In the genomic region with DNA sequence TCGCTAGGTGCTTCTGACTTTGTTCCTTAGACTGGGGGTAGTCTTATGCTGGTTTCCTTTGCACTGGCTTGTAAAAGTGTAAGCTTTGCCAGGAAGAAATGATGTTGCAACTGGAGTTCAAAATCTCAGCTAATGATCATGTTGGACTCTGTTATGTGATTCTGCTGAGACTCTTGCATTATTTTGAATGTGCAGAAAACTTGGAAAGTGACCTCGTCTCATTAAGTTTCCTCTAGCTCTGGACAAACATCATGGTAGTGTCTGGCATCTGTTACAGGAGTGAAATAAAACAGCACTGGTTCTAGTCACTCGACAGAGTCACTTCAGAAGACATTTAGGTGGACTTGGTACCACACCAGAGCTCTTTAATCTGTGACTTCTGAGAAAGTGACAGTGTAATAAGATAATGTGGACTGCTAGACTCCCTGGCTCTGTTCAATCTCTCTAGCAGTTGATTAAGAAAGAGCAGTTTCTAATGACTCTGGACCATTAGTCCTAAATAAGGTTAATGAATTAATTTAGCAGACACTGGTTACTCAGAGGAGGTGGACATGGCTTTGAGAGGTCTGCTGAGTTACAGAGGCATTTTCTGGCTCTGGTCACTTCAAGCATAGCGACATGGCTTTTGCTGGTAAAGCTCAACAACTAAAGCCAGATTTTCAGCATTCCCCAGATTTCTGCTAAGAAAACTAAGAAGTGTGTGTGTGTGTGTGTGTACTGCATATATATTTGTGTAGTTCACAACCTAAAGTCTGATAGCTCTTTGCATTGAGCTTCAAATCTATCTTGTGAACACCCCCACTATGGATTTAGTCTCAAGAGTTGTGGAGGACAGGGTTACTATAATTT, we compare ENCODE assay signal across 9 cellular contexts. TPM values are rescaled to one million over a fixed set of nuclear protein-coding genes. Genes with fewer than 3 reads are reported as not detected.
DNase-seq lines count a peak whose midpoint lies in the region; ATAC-seq and TF ChIP-seq lines count a peak whose summit lies in the region.
"Had no signal": no experiment of that assay in that cellular context is flagged by ENCODE, and none has a peak within 500 bp of the region (broad histone marks: within the 10 kb centered on the region; RNA-seq: fewer than 3 reads in every experiment).

No MANE protein-coding gene starts in this region.

- peak overlapping the region; percentile 90 for H3K4me3 Mint-ChIP-seq in type B pancreatic cell

- H3K9me3 Mint-ChIP-seq in type B pancreatic cell = no peaks in the 10 kb centered on the region
- H3K9me3 Mint-ChIP-seq: activated naive CD4-positive, alpha-beta T cell treated with anti-CD3 and anti-CD28 coated beads, Interleukin-2, amount 50 U/mL, for 24 hours had no signal

- TF ChIP-seq CTCF in dorsolateral prefrontal cortex (IDR thresholded peaks at IDR 0.05 in 54 of 56, conservative IDR thresholded peaks at IDR 0.05 in 2 of 56; ENCODE audit: low read depth in 1 of 56, partially characterized antibody in 56 of 56) = no peak
- no peak for TF ChIP-seq CTCF in type B pancreatic cell (conservative IDR thresholded peaks at IDR 0.05)

- DNase-seq in DMS53 (lab: John Stamatoyannopoulos, UW) = peak; percentile 43
- no peak for DNase-seq in DMS53 treated with DMSO at 0.1 percent for 48 hours (lab: John Stamatoyannopoulos, UW; ENCODE audit: unreplicated experiment)
- no peak for DNase-seq in dorsolateral prefrontal cortex
- DNase-seq in lung microvascular endothelial cell (ENCODE audit: low read depth in 2 of 2) = peak; percentile 13 to 23
- DNase-seq in type B pancreatic cell (ENCODE audit: extremely low spot score, unreplicated experiment) = no peak
- DNase-seq in iPS-NIHi7 (ENCODE audit: extremely low spot score) = no peak

- peaks cover 41% of the 10 kb centered on the region for H3K4me1 Mint-ChIP-seq in type B pancreatic cell (ENCODE audit: unreplicated experiment)

- peaks cover 29% of the 10 kb centered on the region for H3K36me3 Mint-ChIP-seq in type B pancreatic cell
- H3K36me3 Mint-ChIP-seq: activated naive CD4-positive, alpha-beta T cell treated with anti-CD3 and anti-CD28 coated beads, Interleukin-2, amount 50 U/mL, for 24 hours had no signal

- intact Hi-C loops in dorsolateral prefrontal cortex (cut with DNase I) = loop anchor here (5.0 to 10.0 kb wide), 5 partner anchors 138 to 1305 kb away; no protein-coding TSS in a partner anchor

- ATAC-seq in GM21447 (IDR thresholded peaks at IDR 0.05; ENCODE audit: unreplicated experiment) (no peak), GM21526 (IDR thresholded peaks at IDR 0.05; ENCODE audit: low FRiP score, unreplicated experiment) (no peak)

- H3K27ac Mint-ChIP-seq in type B pancreatic cell = peak overlapping the region; percentile 77
- H3K27ac Mint-ChIP-seq: activated naive CD4-positive, alpha-beta T cell treated with anti-CD3 and anti-CD28 coated beads, Interleukin-2, amount 50 U/mL, for 24 hours had no signal

- H3K27me3 Mint-ChIP-seq in type B pancreatic cell = peaks cover 5% of the 10 kb centered on the region

- H3K27ac ChIP-seq in dorsolateral prefrontal cortex = peak overlapping the region in 21 of 59 donors; percentile 5 to 59 (median 20)

- peak overlapping the region in 58 of 59 donors; percentile 13 to 85 (median 70) for H3K4me3 ChIP-seq in dorsolateral prefrontal cortex

- H3K27me3 ChIP-seq in dorsolateral prefrontal cortex = peaks cover 0 to 29% (median 0%) of the 10 kb centered on the region in 45 donors

RNA-seq across cellular contexts. Expression of gene NRP1, which starts 2.1 kb away (rescaled TPM):
- 10 to 100 TPM; 11.8 to 62.1 (median 28.9) TPM for total RNA-seq in dorsolateral prefrontal cortex
- 6.5 and 64.1 TPM in 2 replicates for total RNA-seq in lung microvascular endothelial cell
- total RNA-seq in type B pancreatic cell (ENCODE audit: low replicate concordance) = 20.4 and 70.7 TPM in 2 replicates

Comparison
In these comparisons a context has a peak if more than half of its experiments do, and no peak if none do; other contexts are left out.
1. DNase-seq: peak in DMS53 (single experiment) and lung microvascular endothelial cell (2 of 2); none in DMS53 treated with DMSO at 0.1 percent for 48 hours (single experiment), dorsolateral prefrontal cortex (0 of 10), type B pancreatic cell (single experiment) and iPS-NIHi7 (single experiment).